ENCODE assay signal across 8 cellular contexts in the genomic region with DNA sequence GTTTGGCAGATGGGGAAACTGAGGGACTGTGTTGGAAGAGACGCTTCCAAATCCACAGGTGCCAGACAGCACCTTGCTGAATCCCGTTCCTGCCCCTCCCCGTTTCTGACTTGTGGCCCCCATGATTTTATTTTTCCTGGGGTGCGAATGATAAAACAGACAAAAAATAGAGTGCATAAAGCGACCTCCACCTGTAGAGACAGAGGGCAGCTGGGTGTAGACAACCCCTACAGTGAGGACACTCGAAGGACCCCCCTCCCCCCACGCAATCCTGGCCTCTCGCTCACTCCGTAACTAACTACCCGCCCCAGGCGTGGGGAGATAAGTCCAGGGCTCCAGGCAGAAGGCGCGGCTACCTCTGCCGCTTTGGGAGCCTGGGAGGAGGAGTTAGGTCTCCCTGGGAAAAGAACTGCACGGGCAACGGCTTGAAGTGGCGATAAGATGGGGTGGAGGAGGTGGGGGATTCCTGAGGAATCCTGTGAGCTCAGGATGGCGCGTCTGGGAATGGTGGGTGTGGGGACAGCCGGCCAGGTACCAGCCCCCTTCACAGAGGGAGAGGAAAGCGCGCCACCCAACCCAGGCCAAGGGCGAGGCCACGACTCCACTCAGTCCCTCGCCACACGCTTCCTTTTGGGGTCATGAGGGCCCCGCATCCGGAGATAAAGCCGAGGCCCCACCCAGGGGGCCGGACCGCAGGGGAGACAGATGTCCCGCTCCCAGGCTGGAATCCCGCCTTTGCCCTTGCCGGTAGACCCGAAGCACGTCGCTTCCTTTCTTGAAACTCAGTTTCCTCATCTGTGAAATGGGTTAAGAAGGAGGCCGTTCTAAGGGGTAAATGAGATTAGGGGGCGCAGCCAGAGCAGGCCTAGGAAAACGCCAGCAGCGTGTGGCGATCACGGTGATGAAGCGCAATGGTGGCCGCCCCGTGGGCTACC. TPM values are rescaled to one million over a fixed set of nuclear protein-coding genes. Genes with fewer than 3 reads are reported as not detected.
DNase-seq lines count a peak whose midpoint lies in the region; ATAC-seq, FAIRE-seq and TF ChIP-seq lines count a peak whose summit lies in the region.

No MANE protein-coding gene starts in this region.

- peak overlapping the region; percentile 76 to 85 for H3K4me3 ChIP-seq in gastroesophageal sphincter
- H3K4me3 ChIP-seq in neuronal stem cell (ENCODE audit: low read length in 2 of 2): peak overlapping the region; percentile 9 to 12

- peak overlapping the region; percentile 47 for H3K14ac ChIP-seq in neuronal stem cell (ENCODE audit: low read length)

- peak overlapping the region; percentile 84 for H3K18ac ChIP-seq in neuronal stem cell (ENCODE audit: low read length)

- peak overlapping the region; percentile 69 for H3K23ac ChIP-seq in neuronal stem cell (ENCODE audit: low read depth, low read length, poor library complexity)

- H3K4me2 ChIP-seq in neuronal stem cell (ENCODE audit: insufficient read depth, low read length, poor library complexity, severe bottlenecking): peak overlapping the region; percentile 78

- 2% methylated on average over 15 of the region's 46 CpGs; no CpG with 5 or more reads in 1 of the 2 donors for WGBS in gastroesophageal sphincter (ENCODE audit: low coverage in 1 of 2), 2 donors
- WGBS in neuronal stem cell (ENCODE audit: extremely low coverage in 2 of 2, insufficient read length in 2 of 2, insufficient replicate concordance in 1 of 2), 2 donors: no CpG with 5 or more reads among the region's 46 CpGs

- H3K9me3 ChIP-seq in gastroesophageal sphincter: no peaks in the 10 kb centered on the region
- H3K9me3 ChIP-seq in neuronal stem cell (replicated peaks in 1 of 2; ENCODE audit: control insufficient read depth in 2 of 2, insufficient read depth in 1 of 2, low read depth in 1 of 2, low read length in 2 of 2): peaks cover 0 to 3% of the 10 kb centered on the region in 2 donors

- peaks cover 0 to 19% of the 10 kb centered on the region in 2 donors for H3K36me3 ChIP-seq in gastroesophageal sphincter
- H3K36me3 ChIP-seq in neuronal stem cell (replicated peaks in 1 of 2; ENCODE audit: control insufficient read depth in 2 of 2, insufficient read depth in 2 of 2, low read length in 2 of 2): peaks cover 8 to 15% of the 10 kb centered on the region in 2 donors

- H3K4ac ChIP-seq in neuronal stem cell (ENCODE audit: low read length): no peak overlapping the region

- no peak for FAIRE-seq in D721Med (lab: Jason Lieb, UNC)

- H2BK120ac ChIP-seq in neuronal stem cell (ENCODE audit: low read depth, low read length): peak overlapping the region; percentile 72

- no peak for TF ChIP-seq CTCF in gastroesophageal sphincter (IDR thresholded peaks at IDR 0.05)
- TF ChIP-seq CTCF in D721Med (IDR thresholded peaks at IDR 0.05; ENCODE audit: insufficient read depth, missing control alignments): no peak

- no peak for ATAC-seq in activated CD4-positive, CD25-positive, alpha-beta regulatory T cell treated with anti-CD3 and anti-CD28 coated beads, Interleukin-2, amount 50 U/mL, for 24 hours
- ATAC-seq in HG03064 (IDR thresholded peaks at IDR 0.05; ENCODE audit: low read depth, unreplicated experiment): peak; percentile 21
- ATAC-seq in gastroesophageal sphincter: no peak

- H2AK5ac ChIP-seq in neuronal stem cell (ENCODE audit: low read depth, low read length): peak overlapping the region; percentile 92

- H2BK5ac ChIP-seq in neuronal stem cell (ENCODE audit: low read length): no peak overlapping the region

- no peaks in the 10 kb centered on the region for H3K27me3 ChIP-seq in gastroesophageal sphincter
- H3K27me3 ChIP-seq in neuronal stem cell (ENCODE audit: control insufficient read depth in 3 of 3, insufficient read depth in 3 of 3, low read depth in 1 of 3, low read length in 3 of 3): peaks cover 22 to 45% (median 35%) of the 10 kb centered on the region in 3 experiments

- H3K4me1 ChIP-seq in gastroesophageal sphincter: peaks cover 5 to 56% (median 19%) of the 10 kb centered on the region in 3 donors
- H3K4me1 ChIP-seq in neuronal stem cell (ENCODE audit: control insufficient read depth in 2 of 2, insufficient read depth in 1 of 2, low read depth in 1 of 2, low read length in 2 of 2): peaks cover 28 to 33% of the 10 kb centered on the region in 2 donors

- H2BK15ac ChIP-seq in neuronal stem cell (ENCODE audit: low read length): peak overlapping the region; percentile 94

- no peak overlapping the region for H4K91ac ChIP-seq in neuronal stem cell (ENCODE audit: low read depth, low read length, poor library complexity)

- H4K8ac ChIP-seq in neuronal stem cell (ENCODE audit: low read depth, low read length): no peak overlapping the region

- H2BK12ac ChIP-seq in neuronal stem cell (ENCODE audit: low read length): no peak overlapping the region

- peak overlapping the region; percentile 92 for H2AFZ ChIP-seq in neuronal stem cell (ENCODE audit: low read length)

- peaks cover 8% of the 10 kb centered on the region for H3K79me1 ChIP-seq in neuronal stem cell (ENCODE audit: low read depth, low read length)

- peak; percentile 26 to 42 for TF ChIP-seq POLR2A in gastroesophageal sphincter (IDR thresholded peaks at IDR 0.05)

- H3K27ac ChIP-seq in gastroesophageal sphincter (peak overlapping the region; percentile 95 to 100 (median 98)), neuronal stem cell (replicated peaks; ENCODE audit: low read length) (no peak overlapping the region)

- no peak for TF ChIP-seq EP300 in gastroesophageal sphincter (IDR thresholded peaks at IDR 0.05)

- H3K9ac ChIP-seq in neuronal stem cell (ENCODE audit: low read depth, low read length, poor library complexity): peak overlapping the region; percentile 30

- peak; percentile 61 for DNase-seq in activated CD4-positive, CD25-positive, alpha-beta regulatory T cell treated with anti-CD3 and anti-CD28 coated beads, Interleukin-2, amount 50 U/mL, for 72 hours
- peak; percentile 64 for DNase-seq in NOMO-1 treated with DMSO at 0.1 percent for 48 hours (lab: John Stamatoyannopoulos, UW; ENCODE audit: unreplicated experiment)
- DNase-seq in activated effector memory CD4-positive, alpha-beta T cell treated with Interleukin-2 at 50 U/mL for 16 hours: peak; percentile 62
- peak; percentile 23 for DNase-seq in neuronal stem cell (ENCODE audit: low spot score)
- no peak for DNase-seq in D721Med (ENCODE audit: insufficient read length, low spot score)

RNA-seq across cellular contexts. Expression of gene CTDSP1, which starts 1.9 kb away (rescaled TPM):
- total RNA-seq in gastroesophageal sphincter: 100 to 1,000 TPM; 121 to 159 (median 136) TPM
- 39.9 TPM for polyA plus RNA-seq in neuronal stem cell (2013, experiment 1 of 2)
- 39.8 TPM for polyA plus RNA-seq in neuronal stem cell (2013, experiment 2 of 2)

RNA-seq across cellular contexts. Expression of gene SLC11A1, which starts 15.7 kb away (rescaled TPM):
- 10 to 100 TPM in 2 of 4 donors, 1 to 10 TPM in 2; 5.9 to 23.0 (median 9.5) TPM for total RNA-seq in gastroesophageal sphincter
- 0.35 TPM for polyA plus RNA-seq in neuronal stem cell (2013, experiment 1 of 2)
- 0.06 TPM for polyA plus RNA-seq in neuronal stem cell (2013, experiment 2 of 2)

RNA-seq across cellular contexts. Expression of gene VIL1, which starts 21.2 kb away (rescaled TPM):
- not detected for total RNA-seq in gastroesophageal sphincter
- 0.07 TPM for polyA plus RNA-seq in neuronal stem cell (2013, experiment 1 of 2)
- polyA plus RNA-seq in neuronal stem cell (2013, experiment 2 of 2): 0.08 TPM

RNA-seq across cellular contexts. Expression of gene CATIP, which starts 41.1 kb away (rescaled TPM):
- not detected for total RNA-seq in gastroesophageal sphincter
- polyA plus RNA-seq in neuronal stem cell (2013, experiment 1 of 2): 0.66 TPM
- polyA plus RNA-seq in neuronal stem cell (2013, experiment 2 of 2): 0.80 TPM
